Comparison of ENCODE assay signal across 12 cellular contexts in genomic region chr11:130144721-130145327, GRCh38. TPM values are rescaled to one million over a fixed set of nuclear protein-coding genes. Genes with fewer than 3 reads are reported as not detected.
DNase-seq lines count a peak whose midpoint lies in the region; ATAC-seq, FAIRE-seq and TF ChIP-seq lines count a peak whose summit lies in the region.
"Had no signal": no experiment of that assay in that cellular context is flagged by ENCODE, and none has a peak within 500 bp of the region (broad histone marks: within the 10 kb centered on the region; RNA-seq: fewer than 3 reads in every experiment).

No MANE protein-coding gene starts in this region.

- DNase-seq in M059J (ENCODE audit: low read depth) (peak; percentile 47), adrenal gland (no peak), HepG2 (ENCODE audit: low spot score) (peak; percentile 69), stomach (no peak), NCI-H1694 (lab: John Stamatoyannopoulos, UW) (no peak)
- DNase-seq in activated CD4-positive, CD25-positive, alpha-beta regulatory T cell treated with anti-CD3 and anti-CD28 coated beads, Interleukin-2, amount 50 U/mL, for 72 hours = no peak
- DNase-seq: central memory CD4-positive, alpha-beta T cell; stimulated activated naive CD4-positive, alpha-beta T cell had no signal

- WGBS in adrenal gland, 4 donors = 67 to 86% (median 83%) methylated on average over 11 of the region's 11 CpGs
- 83% methylated on average over 11 of the region's 11 CpGs for WGBS in HepG2 (ENCODE audit: low lambda C conversion rate)
- 68 to 88% (median 80%) methylated on average over 11 of the region's 11 CpGs for WGBS in stomach, 5 donors

- TF ChIP-seq POLR2A in adrenal gland (IDR thresholded peaks at IDR 0.05) (no peak), HepG2 (IDR thresholded peaks at IDR 0.05; ENCODE audit: insufficient read depth in 1 of 2, low read depth in 2 of 2, low read length in 2 of 2) (no peak; a peak in 1 of 4 replicates), stomach (IDR thresholded peaks at IDR 0.05) (no peak)

- H3K9me3 ChIP-seq in adrenal gland (replicated peaks in 1 of 3) = no peaks in the 10 kb centered on the region
- no peaks in the 10 kb centered on the region for H3K9me3 ChIP-seq in HepG2 (ENCODE audit: low read length)
- no peaks in the 10 kb centered on the region for H3K9me3 ChIP-seq in stomach
- H3K9me3 ChIP-seq: mucosa of descending colon had no signal

- POLR2A ChIA-PET in HepG2 (lab: Yijun Ruan, JAX) = interaction anchor here (1.1 to 3.7 kb wide), 5 partner anchors 13 to 143 kb away, joined by 4 to 50 read pairs (median 17); partner anchors contain the start of gene PRDM10

- TF ChIP-seq CTCF in adrenal gland (IDR thresholded peaks at IDR 0.05) (no peak), HepG2 (CRISPR knock-in tag; IDR thresholded peaks at IDR 0.05) (peak; percentile 52), stomach (IDR thresholded peaks at IDR 0.05) (no peak)

- CTCF ChIA-PET in HepG2 (lab: Yijun Ruan, JAX; ENCODE audit: low intra/inter-chr PET ratio, low total read pairs) = no interaction called here

- FAIRE-seq in HepG2 (lab: Jason Lieb, UNC) = no peak

- H3K27me3 ChIP-seq in adrenal gland = no peaks in the 10 kb centered on the region
- no peaks in the 10 kb centered on the region for H3K27me3 ChIP-seq in HepG2 (ENCODE audit: control insufficient read depth in 1 of 2, insufficient read depth in 2 of 2, low read length in 2 of 2)
- H3K27me3 ChIP-seq in stomach = no peaks in the 10 kb centered on the region

- H4K20me1 ChIP-seq in HepG2 (ENCODE audit: insufficient read depth, low read length) = no peaks in the 10 kb centered on the region

- intact Hi-C loops in adrenal gland (cut with DNase I) = no loop called here
- intact Hi-C loops in HepG2 (cut with micrococcal nuclease; ENCODE audit: unreplicated experiment) = loop anchor here (1.0 kb wide), 2 partner anchors 36 to 222 kb away; no protein-coding TSS in a partner anchor
- intact Hi-C loops in stomach (cut with DNase I; ENCODE audit: low total_unique reads) = no loop called here

- BruUV-seq in HepG2 (replicated peaks; lab: Mats Ljungman, UMichigan) = no TSS peak

- H3K27ac ChIP-seq in adrenal gland (peak overlapping the region; percentile 23 to 88 (median 55)), HepG2 (ENCODE audit: extremely low read length, insufficient read depth, low read length) (peak overlapping the region; percentile 87), stomach (peak overlapping the region in 4 of 5 donors; percentile 38 to 82 (median 72))

- H3K79me2 ChIP-seq in HepG2 (ENCODE audit: insufficient read depth, low read length) = no peaks in the 10 kb centered on the region

- peaks cover 26 to 28% of the 10 kb centered on the region in 2 donors for H3K4me1 ChIP-seq in adrenal gland (replicated peaks in 1 of 2)
- H3K4me1 ChIP-seq in HepG2 (ENCODE audit: insufficient read depth, low read length) = peaks cover 81% of the 10 kb centered on the region
- H3K4me1 ChIP-seq in stomach = peaks cover 12 to 62% (median 29%) of the 10 kb centered on the region in 4 donors

- TF ChIP-seq EP300 in HepG2 (IDR thresholded peaks at IDR 0.05; ENCODE audit: low read depth in 2 of 2, low read length in 2 of 2) (no peak), HepG2 (CRISPR knock-in tag; IDR thresholded peaks at IDR 0.05; ENCODE audit: borderline replicate concordance) (no peak; the same call in 1 of the 2 replicates), stomach (IDR thresholded peaks at IDR 0.05) (no peak)

- H3K4me3 ChIP-seq in adrenal gland (no peak overlapping the region), HepG2 (replicated peaks in 1 of 3; ENCODE audit: insufficient read depth in 1 of 3, low read depth in 2 of 3, low read length in 3 of 3) (no peak overlapping the region; a peak in 1 of 6 replicates), stomach (no peak overlapping the region)
- H3K4me3 ChIP-seq: mucosa of descending colon had no signal

- peak overlapping the region; percentile 64 for H3K9ac ChIP-seq in HepG2 (ENCODE audit: insufficient read depth, low read depth, low read length)

- no peak for TF ChIP-seq RAD21 in HepG2 (CRISPR knock-in tag; IDR thresholded peaks at IDR 0.05)

- in situ Hi-C loops in HepG2 (cut with HindIII; ENCODE audit: extremely low pct_ligation_motif_present, low pct_unique_long_range_greater_than_20kb) = loop anchor here (25.0 kb wide), 1 partner anchor 358 kb away; no protein-coding TSS in a partner anchor

- ATAC-seq in HepG2 (peak; percentile 47), HG02870 (IDR thresholded peaks at IDR 0.05; ENCODE audit: unreplicated experiment) (no peak)

- no peak overlapping the region for H2AFZ ChIP-seq in HepG2 (ENCODE audit: low read length)

- H3K36me3 ChIP-seq in adrenal gland (replicated peaks in 1 of 2) = peaks cover 0 to 21% of the 10 kb centered on the region in 2 donors
- H3K36me3 ChIP-seq in HepG2 (replicated peaks in 1 of 2; ENCODE audit: control insufficient read depth in 1 of 2, insufficient read depth in 2 of 2, low read length in 2 of 2) = peaks cover 7 to 29% of the 10 kb centered on the region in 2 experiments; a peak in 4 of 5 replicates
- peaks cover 11 to 67% (median 53%) of the 10 kb centered on the region in 4 donors for H3K36me3 ChIP-seq in stomach

- peak overlapping the region; percentile 81 for H3K4me2 ChIP-seq in HepG2 (ENCODE audit: low read depth, low read length)

TF ChIP-seq in HepG2, 621 proteins besides CTCF, POLR2A, EP300 and RAD21 (continues in another document):
- TF ChIP-seq ZFY (CRISPR knock-in tag; IDR thresholded peaks at IDR 0.05) (no peak), ARID2 (CRISPR knock-in tag; IDR thresholded peaks at IDR 0.05; ENCODE audit: borderline replicate concordance) (no peak), ZNF672 (CRISPR knock-in tag; IDR thresholded peaks at IDR 0.05) (no peak), ZNF776 (CRISPR knock-in tag; IDR thresholded peaks at IDR 0.05) (no peak), ZNF18 (CRISPR knock-in tag; IDR thresholded peaks at IDR 0.05; ENCODE audit: insufficient replicate concordance) (no peak), ZBTB10 (CRISPR knock-in tag; IDR thresholded peaks at IDR 0.05; ENCODE audit: borderline replicate concordance) (no peak)

RNA-seq across cellular contexts. Expression of gene ST14, which starts 14.8 kb away (rescaled TPM):
- total RNA-seq in M059J (2014; rRNA removed; shearing (Covaris generic)) = 0.30 and 0.44 TPM in 2 replicates
- total RNA-seq in adrenal gland = 10 to 100 TPM in 5 of 8 donors, 1 to 10 TPM in 3; 2.5 to 41.0 (median 11.5) TPM
- 10 to 100 TPM in 1 of 3 donors, 1 to 10 TPM in 2; 3.0 to 13.4 (median 3.4) TPM for polyA plus RNA-seq in adrenal gland
- total RNA-seq in HepG2 (2016; rRNA removed; fragmentation: Illumina TruSeq; extraction: Trizol) = 0.69 and 1.4 TPM in 2 replicates
- total RNA-seq in HepG2 (2016; cell fraction: cytosol; rRNA removed; fragmentation: Illumina TruSeq; extraction: Trizol; ENCODE audit: low read depth) = 0.26 and 0.30 TPM in 2 replicates
- total RNA-seq in HepG2 (2016; cell fraction: insoluble cytoplasmic fraction; rRNA removed; fragmentation: Illumina TruSeq; extraction: Trizol) = 0.55 and 1.3 TPM in 2 replicates
- 0.65 and 0.72 TPM in 2 replicates for total RNA-seq in HepG2 (2016; cell fraction: membrane; rRNA removed; fragmentation: Illumina TruSeq; extraction: Trizol)
- total RNA-seq in HepG2 (2016; cell fraction: nucleus; rRNA removed; fragmentation: Illumina TruSeq; extraction: Trizol) = 0.94 and 0.99 TPM in 2 replicates
- 0.88 and 1.1 TPM in 2 replicates for polyA plus RNA-seq in HepG2 (2011; rRNA removed)
- 0.90 and 1.3 TPM in 2 replicates for polyA plus RNA-seq in HepG2 (2011; cell fraction: cytosol; rRNA removed)
- 2.7 and 3.0 TPM in 2 replicates for polyA plus RNA-seq in HepG2 (2011; cell fraction: nucleus; rRNA removed)
- polyA plus RNA-seq in HepG2 (2012) = 0.76 and 1.3 TPM in 2 replicates
- 0.14 and 0.15 TPM in 2 replicates for polyA plus RNA-seq in HepG2 (2016; cell fraction: cytosol; fragmentation: Illumina TruSeq; extraction: Trizol; ENCODE audit: low read depth)
- 0.84 and 1.1 TPM in 2 replicates for polyA plus RNA-seq in HepG2 (2016; cell fraction: insoluble cytoplasmic fraction; fragmentation: Illumina TruSeq; extraction: Trizol; ENCODE audit: low read depth)
- 0.31 and 0.55 TPM in 2 replicates for polyA plus RNA-seq in HepG2 (2016; cell fraction: membrane; fragmentation: Illumina TruSeq; extraction: Trizol; ENCODE audit: low read depth)
- polyA plus RNA-seq in HepG2 (2016; cell fraction: nucleus; fragmentation: Illumina TruSeq; extraction: Trizol; ENCODE audit: insufficient read depth, low read depth) = 2.0 and 2.6 TPM in 2 replicates
- polyA minus RNA-seq in HepG2 (2011; rRNA and poly(A)+ RNA removed; ENCODE audit: low replicate concordance) = 2.0 and 3.1 TPM in 2 replicates
- 0.62 and 0.79 TPM in 2 replicates for polyA minus RNA-seq in HepG2 (2011; cell fraction: cytosol; rRNA and poly(A)+ RNA removed)
- 0.64 and 0.87 TPM in 2 replicates for polyA minus RNA-seq in HepG2 (2011; cell fraction: nucleus; rRNA and poly(A)+ RNA removed)
- total RNA-seq in stomach = 100 to 1,000 TPM in 2 of 5 donors, 10 to 100 TPM in 3; 43.9 to 380 (median 62.5) TPM
- polyA plus RNA-seq in stomach = 10 to 100 TPM; 12.4 to 48.6 (median 48.3) TPM
- total RNA-seq: Daoy; T-helper 1 cell treated with Interleukin-12 subunit alpha and Interleukin-12 subunit beta and Interleukin-4 antibody, amounts not matched to agents 30 ng/mL and 1 ng/mL, for 36 hours had no signal

Comparison
In these comparisons a context has a peak if more than half of its experiments do, and no peak if none do; other contexts are left out.
1. DNase-seq: peak in M059J (single experiment) and HepG2 (single experiment); none in adrenal gland (0 of 7), stomach (single experiment), NCI-H1694 (single experiment) and activated CD4-positive, CD25-positive, alpha-beta regulatory T cell treated with anti-CD3 and anti-CD28 coated beads, Interleukin-2, amount 50 U/mL, for 72 hours (single experiment).
2. Peak in every context shown above with its lines, with median percentiles within 50 percentile points of each other: H3K27ac ChIP-seq.